8 cellular contexts compared by ENCODE assay signal in genomic region chr13:30446122-30446500, GRCh38. TPM values are rescaled to one million over a fixed set of nuclear protein-coding genes. Genes with fewer than 3 reads are reported as not detected.
DNase-seq lines count a peak whose midpoint lies in the region; ATAC-seq and TF ChIP-seq lines count a peak whose summit lies in the region.

No MANE protein-coding gene starts in this region.

- TF ChIP-seq EP300 in gastroesophageal sphincter (IDR thresholded peaks at IDR 0.05) (no peak), sigmoid colon (IDR thresholded peaks at IDR 0.05) (no peak)

- peak overlapping the region in 1 of 2 donors; percentile 72 for H3K4me3 Mint-ChIP-seq in stimulated activated naive CD8-positive, alpha-beta T cell treated with anti-CD3 and anti-CD28 coated beads, Interleukin-15, amount 100 ng/mL, for 72 hours

- peak overlapping the region; percentile 87 for H3K4me2 ChIP-seq in Karpas-422 (ENCODE audit: low read depth, low read length, poor library complexity, severe bottlenecking)

- H3K27me3 ChIP-seq in Karpas-422 (ENCODE audit: low read length) = no peaks in the 10 kb centered on the region
- no peaks in the 10 kb centered on the region for H3K27me3 ChIP-seq in gastroesophageal sphincter
- H3K27me3 ChIP-seq in sigmoid colon = no peaks in the 10 kb centered on the region

- H3K9ac ChIP-seq in Karpas-422 (ENCODE audit: low read length) = peak overlapping the region; percentile 90

- WGBS in gastroesophageal sphincter (ENCODE audit: low coverage in 1 of 2), 2 donors = 10 to 36% methylated on average over 2 to 4 of the region's 7 CpGs
- 9 to 41% methylated on average over 7 of the region's 7 CpGs for WGBS in sigmoid colon, 2 donors

- H3K27ac Mint-ChIP-seq in stimulated activated naive CD8-positive, alpha-beta T cell treated with anti-CD3 and anti-CD28 coated beads, Interleukin-15, amount 100 ng/mL, for 72 hours = no peak overlapping the region

- peak; percentile 4 for ATAC-seq in GM18868 (IDR thresholded peaks at IDR 0.05; ENCODE audit: unreplicated experiment)
- ATAC-seq in gastroesophageal sphincter = no peak
- no peak for ATAC-seq in HG03175 (IDR thresholded peaks at IDR 0.05; ENCODE audit: unreplicated experiment)
- no peak for ATAC-seq in HG03378 (IDR thresholded peaks at IDR 0.05; ENCODE audit: unreplicated experiment)
- no peak for ATAC-seq in stimulated activated naive CD8-positive, alpha-beta T cell treated with anti-CD3 and anti-CD28 coated beads, Interleukin-15, amount 100 ng/mL, for 72 hours

- DNase-seq in Karpas-422 = no peak
- no peak for DNase-seq in sigmoid colon
- DNase-seq in stimulated activated naive CD8-positive, alpha-beta T cell treated with anti-CD3 and anti-CD28 coated beads, Interleukin-15, amount 100 ng/mL, for 72 hours = no peak
- no peak for DNase-seq in anterior cingulate cortex (lab: John Stamatoyannopoulos, UW)

- peaks cover 18% of the 10 kb centered on the region for H3K4me1 Mint-ChIP-seq in stimulated activated naive CD8-positive, alpha-beta T cell treated with anti-CD3 and anti-CD28 coated beads, Interleukin-15, amount 100 ng/mL, for 72 hours

- H2AFZ ChIP-seq in Karpas-422 (ENCODE audit: low read length) = no peak overlapping the region

- H3K9me2 ChIP-seq in Karpas-422 (replicated peaks; ENCODE audit: insufficient read depth, low read length) = no peaks in the 10 kb centered on the region

- H3K4me1 ChIP-seq in Karpas-422 (ENCODE audit: low read length) (peaks cover 68% of the 10 kb centered on the region), gastroesophageal sphincter (peaks cover 0 to 20% (median 4%) of the 10 kb centered on the region in 3 donors), sigmoid colon (peaks cover 0 to 18% (median 14%) of the 10 kb centered on the region in 4 donors)

- H3K9me3 Mint-ChIP-seq in stimulated activated naive CD8-positive, alpha-beta T cell treated with anti-CD3 and anti-CD28 coated beads, Interleukin-15, amount 100 ng/mL, for 72 hours = no peaks in the 10 kb centered on the region

- H3K4me3 ChIP-seq in Karpas-422 (ENCODE audit: low read length) (peak overlapping the region; percentile 74), gastroesophageal sphincter (peak overlapping the region; percentile 13 to 49), sigmoid colon (peak overlapping the region in 3 of 4 donors; percentile 37 to 44 (median 42))

- H3K36me3 ChIP-seq in Karpas-422 (ENCODE audit: insufficient read depth, low read length) (peaks cover 20% of the 10 kb centered on the region), gastroesophageal sphincter (no peaks in the 10 kb centered on the region), sigmoid colon (no peaks in the 10 kb centered on the region)

- peaks cover 27% of the 10 kb centered on the region for H3K79me2 ChIP-seq in Karpas-422 (ENCODE audit: low read length)

- H4K20me1 ChIP-seq in Karpas-422 (ENCODE audit: insufficient read depth, low read depth, low read length) = no peaks in the 10 kb centered on the region

- intact Hi-C loops in sigmoid colon (cut with DNase I) = no loop called here

- peak overlapping the region; percentile 98 for H3K27ac ChIP-seq in Karpas-422 (ENCODE audit: low read length)
- H3K27ac ChIP-seq in gastroesophageal sphincter = peak overlapping the region; percentile 55 to 84 (median 82)
- peak overlapping the region; percentile 77 to 82 (median 80) for H3K27ac ChIP-seq in sigmoid colon

- TF ChIP-seq POLR2A in gastroesophageal sphincter (IDR thresholded peaks at IDR 0.05) (no peak), sigmoid colon (IDR thresholded peaks at IDR 0.05) (no peak)

- H3K9me3 ChIP-seq in Karpas-422 (ENCODE audit: low read length) = no peaks in the 10 kb centered on the region
- no peaks in the 10 kb centered on the region for H3K9me3 ChIP-seq in gastroesophageal sphincter
- no peaks in the 10 kb centered on the region for H3K9me3 ChIP-seq in sigmoid colon

- TF ChIP-seq CTCF in gastroesophageal sphincter (IDR thresholded peaks at IDR 0.05) (peak in 1 of 4 experiments; percentile 0), sigmoid colon (IDR thresholded peaks at IDR 0.05) (no peak)

- H3K27me3 Mint-ChIP-seq in stimulated activated naive CD8-positive, alpha-beta T cell treated with anti-CD3 and anti-CD28 coated beads, Interleukin-15, amount 100 ng/mL, for 72 hours = peaks cover 22% of the 10 kb centered on the region

RNA-seq across cellular contexts. Expression of gene HMGB1, which starts 19.6 kb away (rescaled TPM):
- total RNA-seq in Karpas-422 (2014; rRNA removed; shearing (Covaris generic); ENCODE audit: low replicate concordance) = 660 and 748 TPM in 2 replicates
- total RNA-seq in gastroesophageal sphincter (100 to 1,000 TPM; 255 to 350 (median 337) TPM), sigmoid colon (100 to 1,000 TPM; 212 to 492 (median 270) TPM)
- 100 to 1,000 TPM; 306 to 519 (median 384) TPM for polyA plus RNA-seq in sigmoid colon

RNA-seq across cellular contexts. Expression of gene UBE2L5, which starts 23.8 kb away (rescaled TPM):
- not detected in 2 replicates for total RNA-seq in Karpas-422 (2014; rRNA removed; shearing (Covaris generic); ENCODE audit: low replicate concordance)
- total RNA-seq in gastroesophageal sphincter = under 1 TPM in 1 of 4 donors, not detected in 3; 0.31 TPM
- 1 to 10 TPM in 1 of 4 donors, under 1 TPM in 1, not detected in 2; 0.95 to 1.6 TPM for total RNA-seq in sigmoid colon
- under 1 TPM in 2 of 3 donors, not detected in 1; 0.09 to 0.60 TPM for polyA plus RNA-seq in sigmoid colon
